ENCODE assay signal across 8 cellular contexts in the genomic region with DNA sequence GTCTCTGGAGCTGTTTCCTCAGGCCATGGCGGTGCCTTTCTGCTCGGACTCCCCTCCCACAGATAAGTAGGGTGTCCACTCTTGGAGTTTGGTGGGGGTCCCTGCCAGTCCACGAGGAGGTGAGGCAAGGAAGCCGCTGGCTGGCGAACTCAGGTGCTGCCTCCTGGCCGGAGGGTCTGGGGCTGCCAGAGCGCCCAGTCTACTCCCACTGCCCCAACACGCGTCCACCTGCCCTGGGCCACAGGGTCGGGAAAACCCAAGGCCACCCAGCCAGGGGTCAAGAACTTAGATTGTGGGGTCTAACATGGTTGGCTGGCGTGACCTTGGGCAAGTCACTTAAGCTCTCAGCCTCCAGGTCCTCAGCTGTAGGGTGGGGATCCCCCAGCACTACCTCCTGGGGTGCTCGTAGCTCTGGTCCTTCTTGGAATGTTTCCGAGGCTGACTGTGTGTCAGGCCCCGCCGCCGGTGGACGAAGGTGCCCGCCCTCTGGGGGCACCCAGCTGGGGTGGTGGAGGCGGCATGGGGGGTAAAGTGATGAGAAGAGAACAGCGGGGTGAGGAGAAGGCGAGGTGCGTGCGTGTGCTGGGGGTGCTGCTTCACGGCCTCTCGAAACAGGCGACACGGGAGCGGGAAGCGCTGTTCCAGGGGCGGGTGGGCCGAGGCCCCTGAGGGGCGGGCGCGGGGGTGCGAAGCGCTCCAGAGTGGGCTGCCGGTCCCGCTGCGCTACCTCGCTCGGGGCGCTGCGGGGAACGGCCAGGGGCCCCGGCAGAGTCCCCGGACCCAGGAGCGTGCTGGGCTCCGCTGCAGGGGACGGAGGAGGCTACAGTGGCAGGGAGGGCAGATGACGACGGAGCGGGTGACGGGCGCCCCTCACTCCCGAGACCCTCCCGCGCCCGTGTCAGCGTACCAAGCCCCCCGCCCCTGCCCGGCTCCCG. TPM values are rescaled to one million over a fixed set of nuclear protein-coding genes. Genes with fewer than 3 reads are reported as not detected.
DNase-seq lines count a peak whose midpoint lies in the region; TF ChIP-seq lines count a peak whose summit lies in the region.

No MANE protein-coding gene starts in this region.

- H3K27me3 ChIP-seq in HUES64 (ENCODE audit: insufficient read depth, low read length), result peaks cover 49% of the 10 kb centered on the region
- H3K27me3 ChIP-seq in neural cell (ENCODE audit: insufficient read depth, low read depth, low read length), result peaks cover 11% of the 10 kb centered on the region

- peak overlapping the region; percentile 87 for H3K4me3 Mint-ChIP-seq in dendritic cell treated with granulocyte-macrophage colony-stimulating factor and Interleukin-4, amounts not matched to agents 40 ng/mL and 50 ng/mL, for 4 days

- TF ChIP-seq EP300 in neural cell (conservative IDR thresholded peaks at IDR 0.05; ENCODE audit: poor library complexity, severe bottlenecking), result no peak

- H3K9ac ChIP-seq in HUES64 (ENCODE audit: low read depth, low read length) (no peak overlapping the region), neural cell (ENCODE audit: low read length) (peak overlapping the region; percentile 55)

- H3K4me1 Mint-ChIP-seq in dendritic cell treated with granulocyte-macrophage colony-stimulating factor and Interleukin-4, amounts not matched to agents 40 ng/mL and 50 ng/mL, for 4 days (ENCODE audit: low read depth), result peaks cover 26% of the 10 kb centered on the region

- peaks cover 13% of the 10 kb centered on the region for H3K36me3 Mint-ChIP-seq in dendritic cell treated with granulocyte-macrophage colony-stimulating factor and Interleukin-4, amounts not matched to agents 40 ng/mL and 50 ng/mL, for 4 days (ENCODE audit: low read depth)

- H3K27ac Mint-ChIP-seq in dendritic cell treated with granulocyte-macrophage colony-stimulating factor and Interleukin-4, amounts not matched to agents 40 ng/mL and 50 ng/mL, for 4 days, result no peak overlapping the region

- H3K79me2 ChIP-seq in neural cell (replicated peaks; ENCODE audit: insufficient read depth, low read length), result no peaks in the 10 kb centered on the region

- H3K4me2 ChIP-seq in neural cell (ENCODE audit: low read length), result no peak overlapping the region

- intact Hi-C loops in dendritic cell treated with granulocyte-macrophage colony-stimulating factor and Interleukin-4, amounts not matched to agents 40 ng/mL and 50 ng/mL, for 4 days (cut with micrococcal nuclease), result no loop called here

- 19% methylated on average over 62 of the region's 62 CpGs for WGBS in HUES64

- no peaks in the 10 kb centered on the region for H3F3A ChIP-seq in neural cell (ENCODE audit: insufficient read depth, low read length, poor library complexity, severe bottlenecking)

- no peak for TF ChIP-seq RAD21 in neural cell (conservative IDR thresholded peaks at IDR 0.05)

- H3K27ac ChIP-seq in HUES64 (ENCODE audit: low read depth, low read length), result no peak overlapping the region
- no peak overlapping the region for H3K27ac ChIP-seq in neural cell (ENCODE audit: low read length)

- H3K4me3 ChIP-seq in HUES64 (ENCODE audit: low read length) (peak overlapping the region; percentile 55), neural cell (ENCODE audit: low read length) (peak overlapping the region; percentile 71)

- no peaks in the 10 kb centered on the region for H3K9me2 ChIP-seq in neural cell (ENCODE audit: insufficient read depth, low read length)

- peaks cover 60% of the 10 kb centered on the region for H3K27me3 Mint-ChIP-seq in dendritic cell treated with granulocyte-macrophage colony-stimulating factor and Interleukin-4, amounts not matched to agents 40 ng/mL and 50 ng/mL, for 4 days

- H2AFZ ChIP-seq in neural cell (ENCODE audit: low read depth, low read length), result no peak overlapping the region

- no peaks in the 10 kb centered on the region for H3K9me3 ChIP-seq in HUES64 (ENCODE audit: insufficient read depth, low read depth, low read length)
- no peaks in the 10 kb centered on the region for H3K9me3 ChIP-seq in neural cell (ENCODE audit: low read length)

- H3K9me3 Mint-ChIP-seq in dendritic cell treated with granulocyte-macrophage colony-stimulating factor and Interleukin-4, amounts not matched to agents 40 ng/mL and 50 ng/mL, for 4 days, result no peaks in the 10 kb centered on the region

- peak; percentile 57 for DNase-seq in DMS53 (lab: John Stamatoyannopoulos, UW)
- no peak for DNase-seq in DMS53 treated with DMSO at 0.1 percent for 48 hours (lab: John Stamatoyannopoulos, UW; ENCODE audit: unreplicated experiment)
- DNase-seq in MV-4-11 (lab: John Stamatoyannopoulos, UW), result no peak
- DNase-seq in T-helper 9 cell, result no peak
- no peak for DNase-seq in NOMO-1 treated with dmso at 0.1 percent for 144 hours (lab: John Stamatoyannopoulos, UW; ENCODE audit: unreplicated experiment)

- H3K4me1 ChIP-seq in HUES64 (ENCODE audit: insufficient read depth, low read length), result peaks cover 20% of the 10 kb centered on the region

- H3K36me3 ChIP-seq in HUES64 (ENCODE audit: insufficient read depth, low read length), result no peaks in the 10 kb centered on the region
- no peaks in the 10 kb centered on the region for H3K36me3 ChIP-seq in neural cell (ENCODE audit: insufficient read depth, low read length)

- no peak for TF ChIP-seq CTCF in neural cell (IDR thresholded peaks at IDR 0.05; ENCODE audit: poor library complexity, severe bottlenecking)

- H4K20me1 ChIP-seq in neural cell (ENCODE audit: insufficient read depth), result no peaks in the 10 kb centered on the region

TF ChIP-seq in neural cell, 6 proteins besides CTCF, POLR2A, EP300 and RAD21:
- TF ChIP-seq TAF1 (IDR thresholded peaks at IDR 0.05; ENCODE audit: low read depth) (no peak), POLR2AphosphoS5 (IDR thresholded peaks at IDR 0.05) (no peak), MXI1 (conservative IDR thresholded peaks at IDR 0.05; ENCODE audit: poor library complexity, severe bottlenecking) (no peak), EZH2 (IDR thresholded peaks at IDR 0.05; ENCODE audit: borderline replicate concordance, insufficient read depth, low read length, poor library complexity, severe bottlenecking) (no peak), SMC3 (conservative IDR thresholded peaks at IDR 0.05; ENCODE audit: poor library complexity) (no peak)
- TF ChIP-seq, protein P1, sequence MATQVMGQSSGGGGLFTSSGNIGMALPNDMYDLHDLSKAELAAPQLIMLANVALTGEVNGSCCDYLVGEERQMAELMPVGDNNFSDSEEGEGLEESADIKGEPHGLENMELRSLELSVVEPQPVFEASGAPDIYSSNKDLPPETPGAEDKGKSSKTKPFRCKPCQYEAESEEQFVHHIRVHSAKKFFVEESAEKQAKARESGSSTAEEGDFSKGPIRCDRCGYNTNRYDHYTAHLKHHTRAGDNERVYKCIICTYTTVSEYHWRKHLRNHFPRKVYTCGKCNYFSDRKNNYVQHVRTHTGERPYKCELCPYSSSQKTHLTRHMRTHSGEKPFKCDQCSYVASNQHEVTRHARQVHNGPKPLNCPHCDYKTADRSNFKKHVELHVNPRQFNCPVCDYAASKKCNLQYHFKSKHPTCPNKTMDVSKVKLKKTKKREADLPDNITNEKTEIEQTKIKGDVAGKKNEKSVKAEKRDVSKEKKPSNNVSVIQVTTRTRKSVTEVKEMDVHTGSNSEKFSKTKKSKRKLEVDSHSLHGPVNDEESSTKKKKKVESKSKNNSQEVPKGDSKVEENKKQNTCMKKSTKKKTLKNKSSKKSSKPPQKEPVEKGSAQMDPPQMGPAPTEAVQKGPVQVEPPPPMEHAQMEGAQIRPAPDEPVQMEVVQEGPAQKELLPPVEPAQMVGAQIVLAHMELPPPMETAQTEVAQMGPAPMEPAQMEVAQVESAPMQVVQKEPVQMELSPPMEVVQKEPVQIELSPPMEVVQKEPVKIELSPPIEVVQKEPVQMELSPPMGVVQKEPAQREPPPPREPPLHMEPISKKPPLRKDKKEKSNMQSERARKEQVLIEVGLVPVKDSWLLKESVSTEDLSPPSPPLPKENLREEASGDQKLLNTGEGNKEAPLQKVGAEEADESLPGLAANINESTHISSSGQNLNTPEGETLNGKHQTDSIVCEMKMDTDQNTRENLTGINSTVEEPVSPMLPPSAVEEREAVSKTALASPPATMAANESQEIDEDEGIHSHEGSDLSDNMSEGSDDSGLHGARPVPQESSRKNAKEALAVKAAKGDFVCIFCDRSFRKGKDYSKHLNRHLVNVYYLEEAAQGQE (IDR thresholded peaks at IDR 0.05; ENCODE audit: borderline replicate concordance), result no peak

RNA-seq across cellular contexts. Expression of a gene that starts 1.2 kb away (rescaled TPM):
- polyA plus RNA-seq in HUES64 (2013, experiment 1 of 2), result 8.2 TPM
- 8.6 TPM for polyA plus RNA-seq in HUES64 (2013, experiment 2 of 2)
- 14.1 and 27.9 TPM in 2 replicates for polyA plus RNA-seq in neural cell
- polyA minus RNA-seq in neural cell, result 7.1 and 8.5 TPM in 2 replicates

RNA-seq across cellular contexts. Expression of a gene that starts 13.5 kb away (rescaled TPM):
- polyA plus RNA-seq in HUES64 (2013, experiment 1 of 2), result 3.4 TPM
- polyA plus RNA-seq in HUES64 (2013, experiment 2 of 2), result 5.7 TPM
- 8.7 and 10.0 TPM in 2 replicates for polyA plus RNA-seq in neural cell
- 14.9 and 15.5 TPM in 2 replicates for polyA minus RNA-seq in neural cell

RNA-seq across cellular contexts. Expression of a gene that starts 55.8 kb away (rescaled TPM):
- polyA plus RNA-seq in HUES64 (2013, experiment 1 of 2), result 98.4 TPM
- 114 TPM for polyA plus RNA-seq in HUES64 (2013, experiment 2 of 2)
- 389 and 425 TPM in 2 replicates for polyA plus RNA-seq in neural cell
- 550 and 602 TPM in 2 replicates for polyA minus RNA-seq in neural cell
